ENCODE assay signal across 8 cellular contexts in the genomic region with DNA sequence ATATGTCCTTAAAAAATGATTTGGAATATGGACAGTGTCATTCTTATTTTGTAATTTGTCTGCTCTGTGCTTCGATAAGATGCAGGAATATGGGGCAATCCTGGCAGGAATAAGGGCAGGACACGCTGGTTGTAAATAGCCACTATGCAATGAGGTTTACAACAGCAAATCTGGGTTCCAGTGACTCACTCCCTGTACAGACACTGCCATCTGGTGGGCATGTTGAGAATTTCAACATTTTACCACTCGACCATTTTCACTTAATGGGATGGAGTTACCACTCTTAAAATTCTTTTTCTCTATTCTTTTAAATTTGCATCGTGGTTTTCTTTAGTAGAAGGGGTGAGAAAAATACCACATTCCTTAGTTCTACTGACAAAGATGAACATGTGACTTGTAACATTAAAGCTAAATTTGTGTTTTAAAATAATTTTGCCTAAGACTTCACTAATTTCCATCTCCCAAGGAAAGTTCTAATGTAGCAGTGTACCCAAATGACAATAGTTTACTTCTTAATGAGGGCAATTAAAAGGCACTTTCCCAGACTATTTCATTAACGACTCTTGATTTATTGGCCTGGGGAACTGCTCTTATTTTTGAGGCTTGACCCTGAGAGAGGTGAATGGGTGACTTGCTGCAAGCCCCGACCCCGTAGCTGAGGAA.
DNase-seq lines count a peak whose midpoint lies in the region; FAIRE-seq and TF ChIP-seq lines count a peak whose summit lies in the region.

No MANE protein-coding gene starts in this region.

- no peak overlapping the region for H3K4me3 Mint-ChIP-seq in astrocyte (ENCODE audit: unreplicated experiment)

- POLR2A ChIA-PET in SK-N-SH (lab: Yijun Ruan, JAX) = interaction anchor here (0.5 kb wide), 1 partner anchor 9 kb away, joined by 4 read pairs; no protein-coding TSS in a partner anchor

- H4K20me1 ChIP-seq in SK-N-SH (ENCODE audit: insufficient read depth) = no peaks in the 10 kb centered on the region
- no peaks in the 10 kb centered on the region for H4K20me1 ChIP-seq in astrocyte (ENCODE audit: insufficient read depth, low read length)

- TF ChIP-seq POLR2A in spleen (IDR thresholded peaks at IDR 0.05) = no peak

- H3K36me3 Mint-ChIP-seq in astrocyte (ENCODE audit: low read depth, unreplicated experiment) = peaks cover 10% of the 10 kb centered on the region

- peak in 1 of 2 experiments; percentile 46; a peak in 1 of 4 replicates for TF ChIP-seq EP300 in SK-N-SH (IDR thresholded peaks at IDR 0.05; ENCODE audit: borderline replicate concordance in 1 of 2, low read depth in 1 of 2, low read length in 1 of 2)

- WGBS in SK-N-SH (ENCODE audit: low lambda C conversion rate) = 22% methylated on average over 7 of the region's 7 CpGs
- 30 to 43% (median 34%) methylated on average over 7 of the region's 7 CpGs for WGBS in spleen, 5 donors

- DNase-seq in NCI-H524 (lab: John Stamatoyannopoulos, UW) (peak; percentile 14 to 73), NCI-H524 treated with DMSO at 0.1 percent for 48 hours (lab: John Stamatoyannopoulos, UW) (no peak), HCEC 1CT (peak; percentile 78), NAMALWA (ENCODE audit: low spot score) (peak; percentile 85), SK-N-SH (peak; percentile 77), astrocyte (ENCODE audit: low read depth) (peak; percentile 45), hepatic stellate cell (ENCODE audit: low spot score) (peak; percentile 72), spleen (no peak)

- H3K4me3 ChIP-seq in SK-N-SH (ENCODE audit: low read depth in 2 of 2, low read length in 1 of 2) (no peak overlapping the region; a peak in 1 of 4 replicates), astrocyte (ENCODE audit: insufficient read depth, low read depth, low read length) (no peak overlapping the region), spleen (no peak overlapping the region)

- TF ChIP-seq RAD21 in SK-N-SH (IDR thresholded peaks at IDR 0.05; ENCODE audit: low read length) = peak; percentile 100

- peak overlapping the region; percentile 22 for H3K4me2 ChIP-seq in SK-N-SH
- peak overlapping the region; percentile 12 for H3K4me2 ChIP-seq in astrocyte (ENCODE audit: low read length)

- H3K36me3 ChIP-seq in SK-N-SH (replicated peaks in 1 of 2; ENCODE audit: control insufficient read depth in 1 of 2, insufficient read depth in 2 of 2, low read length in 1 of 2) (peaks cover 0 to 12% of the 10 kb centered on the region in 2 experiments), astrocyte (ENCODE audit: insufficient read depth, low read length) (no peaks in the 10 kb centered on the region), spleen (no peaks in the 10 kb centered on the region)

- H3K9me2 ChIP-seq in SK-N-SH = no peaks in the 10 kb centered on the region

- H3K27me3 Mint-ChIP-seq in astrocyte (ENCODE audit: low read depth, unreplicated experiment) = no peaks in the 10 kb centered on the region

- H3K9me3 ChIP-seq in SK-N-SH = no peaks in the 10 kb centered on the region
- no peaks in the 10 kb centered on the region for H3K9me3 ChIP-seq in astrocyte (ENCODE audit: insufficient read depth, low read depth, low read length)
- H3K9me3 ChIP-seq in spleen = no peaks in the 10 kb centered on the region

- H2AFZ ChIP-seq in SK-N-SH (ENCODE audit: low read depth) (peak overlapping the region; percentile 1; the same call in 1 of the 2 replicates), astrocyte (ENCODE audit: low read depth, low read length) (peak overlapping the region; percentile 31)

- H3F3A ChIP-seq in SK-N-SH (replicated peaks; ENCODE audit: insufficient read depth) = no peaks in the 10 kb centered on the region

- CTCF ChIA-PET in SK-N-SH (lab: Yijun Ruan, JAX) = interaction anchor here (0.6 to 2.3 kb wide), 50 partner anchors 10 to 1923 kb away, joined by 3 to 11 read pairs (median 3); a partner anchor contains a TSS

- peak; percentile 69 for FAIRE-seq in astrocyte (lab: Jason Lieb, UNC)

- peaks cover 5% of the 10 kb centered on the region for H3K4me1 Mint-ChIP-seq in astrocyte (ENCODE audit: low read depth, unreplicated experiment)

- intact Hi-C loops in spleen (cut with DNase I; ENCODE audit: low total_unique reads) = no loop called here

- no peaks in the 10 kb centered on the region for H3K79me2 ChIP-seq in SK-N-SH (ENCODE audit: insufficient read depth)
- no peaks in the 10 kb centered on the region for H3K79me2 ChIP-seq in astrocyte (ENCODE audit: insufficient read depth, low read length)

- no peak overlapping the region for H3K9ac ChIP-seq in SK-N-SH
- H3K9ac ChIP-seq in astrocyte (ENCODE audit: low read length) = no peak overlapping the region

- H3K27ac ChIP-seq in SK-N-SH (ENCODE audit: low read depth in 2 of 2, low read length in 1 of 2) (no peak overlapping the region; a peak in 1 of 4 replicates), astrocyte (ENCODE audit: low read depth, low read length) (no peak overlapping the region), spleen (no peak overlapping the region)

- no peak overlapping the region for H3K27ac Mint-ChIP-seq in astrocyte (ENCODE audit: unreplicated experiment)

- TF ChIP-seq CTCF in SK-N-SH (IDR thresholded peaks at IDR 0.05) (peak; percentile 98), astrocyte (IDR thresholded peaks at IDR 0.05; ENCODE audit: insufficient read depth, low read depth, low read length) (peak; percentile 86), spleen (IDR thresholded peaks at IDR 0.05 in 8 of 11, conservative IDR thresholded peaks at IDR 0.05 in 3 of 11) (peak in 10 of 11 experiments; percentile 46 to 82 (median 71))

- H3K9me3 Mint-ChIP-seq in astrocyte (ENCODE audit: unreplicated experiment) = no peaks in the 10 kb centered on the region

- H3K4me1 ChIP-seq in SK-N-SH (ENCODE audit: control insufficient read depth in 1 of 2, insufficient read depth in 2 of 2, low read depth in 1 of 2, low read length in 1 of 2) = peaks cover 0 to 19% of the 10 kb centered on the region in 2 experiments; a peak in 2 of 4 replicates
- peaks cover 8% of the 10 kb centered on the region for H3K4me1 ChIP-seq in astrocyte (ENCODE audit: insufficient read depth, low read length)
- no peaks in the 10 kb centered on the region for H3K4me1 ChIP-seq in spleen

- H3K27me3 ChIP-seq in SK-N-SH (ENCODE audit: insufficient read depth) (no peaks in the 10 kb centered on the region), astrocyte (ENCODE audit: insufficient read depth, low read length) (no peaks in the 10 kb centered on the region), spleen (replicated peaks in 1 of 7) (peaks cover 0 to 3% (median 0%) of the 10 kb centered on the region in 7 donors)

TF ChIP-seq in SK-N-SH, 30 proteins besides CTCF, POLR2A, EP300 and RAD21:
- TF ChIP-seq JUND (IDR thresholded peaks at IDR 0.05) (peak; percentile 20; the same call in 1 of the 2 replicates), SMC3 (IDR thresholded peaks at IDR 0.05; ENCODE audit: low read depth, low read length) (peak; percentile 96), CHD2 (IDR thresholded peaks at IDR 0.05; ENCODE audit: low read length, partially characterized antibody) (peak; percentile 18), RXRA (IDR thresholded peaks at IDR 0.05; ENCODE audit: borderline replicate concordance, low read depth) (no peak), MEF2A (IDR thresholded peaks at IDR 0.05; ENCODE audit: borderline replicate concordance, low read depth) (no peak), FOSL2 (IDR thresholded peaks at IDR 0.05; ENCODE audit: borderline replicate concordance, low read depth) (peak; percentile 59; the same call in 1 of the 2 replicates), POLR2AphosphoS5 (IDR thresholded peaks at IDR 0.05; ENCODE audit: low read depth, low read length) (no peak), MXI1 (IDR thresholded peaks at IDR 0.05; ENCODE audit: low read depth, low read length) (peak; percentile 37; the same call in 1 of the 2 replicates), RCOR1 (IDR thresholded peaks at IDR 0.05; ENCODE audit: low read length) (peak; percentile 42; the same call in 1 of the 2 replicates), RFX5 (IDR thresholded peaks at IDR 0.05; ENCODE audit: low read length) (peak; percentile 76)
- TF ChIP-seq, protein P1, sequence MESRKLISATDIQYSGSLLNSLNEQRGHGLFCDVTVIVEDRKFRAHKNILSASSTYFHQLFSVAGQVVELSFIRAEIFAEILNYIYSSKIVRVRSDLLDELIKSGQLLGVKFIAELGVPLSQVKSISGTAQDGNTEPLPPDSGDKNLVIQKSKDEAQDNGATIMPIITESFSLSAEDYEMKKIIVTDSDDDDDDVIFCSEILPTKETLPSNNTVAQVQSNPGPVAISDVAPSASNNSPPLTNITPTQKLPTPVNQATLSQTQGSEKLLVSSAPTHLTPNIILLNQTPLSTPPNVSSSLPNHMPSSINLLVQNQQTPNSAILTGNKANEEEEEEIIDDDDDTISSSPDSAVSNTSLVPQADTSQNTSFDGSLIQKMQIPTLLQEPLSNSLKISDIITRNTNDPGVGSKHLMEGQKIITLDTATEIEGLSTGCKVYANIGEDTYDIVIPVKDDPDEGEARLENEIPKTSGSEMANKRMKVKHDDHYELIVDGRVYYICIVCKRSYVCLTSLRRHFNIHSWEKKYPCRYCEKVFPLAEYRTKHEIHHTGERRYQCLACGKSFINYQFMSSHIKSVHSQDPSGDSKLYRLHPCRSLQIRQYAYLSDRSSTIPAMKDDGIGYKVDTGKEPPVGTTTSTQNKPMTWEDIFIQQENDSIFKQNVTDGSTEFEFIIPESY (IDR thresholded peaks at IDR 0.05; ENCODE audit: borderline replicate concordance, low read depth) = no peak

Comparison
In these comparisons a context has a peak if more than half of its experiments do, and no peak if none do; other contexts are left out.
1. DNase-seq: peak in NCI-H524 (2 of 2), HCEC 1CT (single experiment), NAMALWA (single experiment), SK-N-SH (single experiment), astrocyte (single experiment) and hepatic stellate cell (single experiment); none in NCI-H524 treated with DMSO at 0.1 percent for 48 hours (single experiment) and spleen (single experiment).
2. Peak in every context shown above with its lines, with median percentiles within 50 percentile points of each other: CTCF ChIP-seq.